Comparison of ENCODE assay signal across 25 cellular contexts in genomic region chr17:788551-788950, GRCh38. TPM values are rescaled to one million over a fixed set of nuclear protein-coding genes. Genes with fewer than 3 reads are reported as not detected.
DNase-seq lines count a peak whose midpoint lies in the region; ATAC-seq, FAIRE-seq and TF ChIP-seq lines count a peak whose summit lies in the region.
"Had no signal": no experiment of that assay in that cellular context is flagged by ENCODE, and none has a peak within 500 bp of the region (broad histone marks: within the 10 kb centered on the region; RNA-seq: fewer than 3 reads in every experiment).

No MANE protein-coding gene starts in this region.

- ATAC-seq in RWPE2 (ENCODE audit: low read depth), result no peak
- ATAC-seq in GM21825 (IDR thresholded peaks at IDR 0.05; ENCODE audit: unreplicated experiment), result no peak
- ATAC-seq: HepG2 had no signal

- DNase-seq in RWPE2 (ENCODE audit: low spot score), result no peak
- peak; percentile 27 for DNase-seq in epithelial cell of esophagus (ENCODE audit: low read depth)
- DNase-seq in kidney, result peak; percentile 18
- DNase-seq in suprapubic skin (ENCODE audit: low spot score in 2 of 2), result peak in 1 of 2 donors; percentile 49
- no peak for DNase-seq in activated gamma-delta T cell treated with Interleukin-2 at 50 U/mL for 16 hours
- DNase-seq in MV-4-11 (lab: John Stamatoyannopoulos, UW), result no peak
- no peak for DNase-seq in GM19238 (ENCODE audit: insufficient read length, low spot score)
- DNase-seq: BE2C; EL; GF-D8; HFFc6; KG1; NCI-H1092 treated with DMSO at 0.1 percent for 48 hours; NCI-H1436 treated with DMSO at 0.1 percent for 48 hours; NCI-H2029; NCI-H345; NCI-H524; NCI-H774; NK-92 treated with Interleukin-12 subunit alpha and Interleukin-12 subunit beta, amount 100 ng/mL, for 24 hours; Right ventricle myocardium superior had no signal

- H3K4me3 ChIP-seq in RWPE2 (ENCODE audit: severe bottlenecking) (no peak overlapping the region), epithelial cell of esophagus (ENCODE audit: low read length) (no peak overlapping the region), kidney (ENCODE audit: low read length in 2 of 2) (no peak overlapping the region), suprapubic skin (no peak overlapping the region)

- H3K27me3 ChIP-seq in RWPE2 (ENCODE audit: insufficient read depth, poor library complexity, severe bottlenecking) (no peaks in the 10 kb centered on the region), suprapubic skin (no peaks in the 10 kb centered on the region)
- H3K27me3 ChIP-seq: BE2C had no signal

- TF ChIP-seq EP300 in suprapubic skin (IDR thresholded peaks at IDR 0.05), result no peak

- TF ChIP-seq CTCF in RWPE2 (IDR thresholded peaks at IDR 0.05; ENCODE audit: poor library complexity, severe bottlenecking) (no peak), epithelial cell of esophagus (IDR thresholded peaks at IDR 0.05; ENCODE audit: insufficient read depth, low read depth, low read length, missing control alignments) (no peak), kidney (IDR thresholded peaks at IDR 0.05; ENCODE audit: borderline replicate concordance, extremely low read depth, insufficient read depth) (no peak), suprapubic skin (IDR thresholded peaks at IDR 0.05) (no peak)

- H3K4me1 ChIP-seq in RWPE2 (ENCODE audit: insufficient read depth, poor library complexity, severe bottlenecking) (peaks cover 16% of the 10 kb centered on the region), kidney (ENCODE audit: control insufficient read depth in 1 of 2, insufficient read depth in 1 of 2, low read depth in 1 of 2, low read length in 2 of 2) (peaks cover 0 to 6% of the 10 kb centered on the region in 2 donors), suprapubic skin (peaks cover 31% of the 10 kb centered on the region)
- H3K4me1 ChIP-seq: BE2C had no signal

- no peak for FAIRE-seq in kidney (lab: Jason Lieb, UNC)
- FAIRE-seq: GM19239, H54, HepG2, RCC 7860 had no signal

- H3K9ac ChIP-seq in kidney (ENCODE audit: low read length in 2 of 2), result no peak overlapping the region

- H3K36me3 ChIP-seq in RWPE2 (ENCODE audit: low read depth), result peaks cover 55% of the 10 kb centered on the region
- peaks cover 25 to 29% of the 10 kb centered on the region in 2 donors for H3K36me3 ChIP-seq in kidney (ENCODE audit: control insufficient read depth in 1 of 2, insufficient read depth in 2 of 2, low read length in 2 of 2)
- peaks cover 57% of the 10 kb centered on the region for H3K36me3 ChIP-seq in suprapubic skin

- H3K9me3 ChIP-seq in RWPE2 (ENCODE audit: severe bottlenecking) (no peaks in the 10 kb centered on the region), kidney (ENCODE audit: control insufficient read depth in 1 of 2, low read length in 2 of 2) (no peaks in the 10 kb centered on the region), suprapubic skin (no peaks in the 10 kb centered on the region)
- H3K9me3 ChIP-seq: BE2C had no signal

- H3K27ac ChIP-seq in RWPE2 (ENCODE audit: poor library complexity, severe bottlenecking), result peak overlapping the region; percentile 78
- H3K27ac ChIP-seq in kidney (ENCODE audit: low read depth in 2 of 2, low read length in 2 of 2), result no peak overlapping the region
- peak overlapping the region; percentile 89 for H3K27ac ChIP-seq in suprapubic skin

- 95% methylated on average over 3 of the region's 4 CpGs for WGBS in suprapubic skin

- TF ChIP-seq POLR2A in suprapubic skin (IDR thresholded peaks at IDR 0.05), result no peak

- intact Hi-C loops in kidney (cut with DNase I), result no loop called here

RNA-seq across cellular contexts. Expression of gene MRM3, which starts 6.4 kb away (rescaled TPM):
- total RNA-seq in kidney, result 14.4 TPM
- 21.3 TPM for polyA plus RNA-seq in kidney (ENCODE audit: insufficient read depth, low read depth, low replicate concordance)
- total RNA-seq in suprapubic skin, result 10 to 100 TPM; 27.3 to 42.6 (median 31.0) TPM

RNA-seq across cellular contexts. Expression of gene GLOD4, which starts 6.5 kb away (rescaled TPM):
- 70.6 TPM for total RNA-seq in kidney
- polyA plus RNA-seq in kidney (ENCODE audit: insufficient read depth, low read depth, low replicate concordance), result 90.8 TPM
- total RNA-seq in suprapubic skin, result 100 to 1,000 TPM in 1 of 4 donors, 10 to 100 TPM in 3; 58.9 to 102 (median 72.1) TPM

RNA-seq across cellular contexts. Expression of gene GEMIN4, which starts 36.5 kb away (rescaled TPM):
- total RNA-seq in kidney (14.8 TPM), suprapubic skin (10 to 100 TPM; 37.2 to 56.4 (median 48.7) TPM)
- polyA plus RNA-seq in kidney (ENCODE audit: insufficient read depth, low read depth, low replicate concordance), result 4.6 TPM

RNA-seq across cellular contexts. Expression of gene TLCD3A, which starts 56.2 kb away (rescaled TPM):
- 12.4 TPM for total RNA-seq in kidney
- 4.6 TPM for polyA plus RNA-seq in kidney (ENCODE audit: insufficient read depth, low read depth, low replicate concordance)
- 100 to 1,000 TPM in 1 of 4 donors, 10 to 100 TPM in 3; 47.8 to 120 (median 79.4) TPM for total RNA-seq in suprapubic skin

Comparison
In these comparisons a context has a peak if more than half of its experiments do, and no peak if none do; other contexts are left out.
1. DNase-seq: peak in epithelial cell of esophagus (single experiment) and kidney (single experiment); none in RWPE2 (single experiment), activated gamma-delta T cell treated with Interleukin-2 at 50 U/mL for 16 hours (single experiment), MV-4-11 (single experiment) and GM19238 (single experiment).
2. H3K27ac ChIP-seq: peak in RWPE2 (single experiment) and suprapubic skin (single experiment); none in kidney (0 of 2).